In genomic region chr3:44762170-44762677, GRCh38 we compare ENCODE assay signal across 8 cellular contexts. TPM values are rescaled to one million over a fixed set of nuclear protein-coding genes. Genes with fewer than 3 reads are reported as not detected.
A peak's percentile ranks its signal among the peaks of the same experiment; 100 is the strongest.
DNase-seq lines count a peak whose midpoint lies in the region; TF ChIP-seq lines count a peak whose summit lies in the region.

No MANE protein-coding gene starts in this region.

- H3K36me3 ChIP-seq in left ventricle myocardium inferior = peaks cover 21% of the 10 kb centered on the region
- H3K36me3 ChIP-seq in OCI-LY7 (ENCODE audit: insufficient read depth, low read length) = peaks cover 68% of the 10 kb centered on the region
- peaks cover 35% of the 10 kb centered on the region for H3K36me3 ChIP-seq in endodermal cell (ENCODE audit: control insufficient read depth, insufficient read depth, low read length)
- peaks cover 5% of the 10 kb centered on the region for H3K36me3 ChIP-seq in osteoblast (ENCODE audit: insufficient read depth, low read length)
- no peaks in the 10 kb centered on the region for H3K36me3 ChIP-seq in adrenal gland (replicated peaks in 1 of 2)

- H4K20me1 ChIP-seq in OCI-LY7 (ENCODE audit: insufficient read depth, low read length) (no peaks in the 10 kb centered on the region), osteoblast (ENCODE audit: insufficient read depth, low read length) (no peaks in the 10 kb centered on the region)

- BruUV-seq in OCI-LY7 (replicated peaks; lab: Mats Ljungman, UMichigan) = TSS peak; percentile 83

- WGBS in endodermal cell (ENCODE audit: insufficient coverage in 1 of 2, insufficient read length in 1 of 2), 2 experiments = 0 to 1% methylated on average over 3 to 8 of the region's 9 CpGs
- 2 to 3% (median 3%) methylated on average over 9 of the region's 9 CpGs for WGBS in adrenal gland, 4 donors

- H3K9me3 Mint-ChIP-seq in endodermal cell = peaks cover 40% of the 10 kb centered on the region

- H2AFZ ChIP-seq in OCI-LY7 (ENCODE audit: low read length) = peak overlapping the region; percentile 60
- peak overlapping the region; percentile 94 for H2AFZ ChIP-seq in osteoblast (ENCODE audit: low read length)

- no peak for DNase-seq in left ventricle myocardium inferior
- no peak for DNase-seq in cardiac septum (ENCODE audit: low spot score)
- peak; percentile 18 for DNase-seq in OCI-LY7 (ENCODE audit: low spot score)
- DNase-seq in endodermal cell = no peak
- peak; percentile 31 for DNase-seq in osteoblast (ENCODE audit: insufficient read length, low spot score, missing footprints)
- no peak for DNase-seq in putamen (ENCODE audit: low spot score)
- no peak for DNase-seq in adrenal gland
- DNase-seq in ureter (ENCODE audit: low spot score) = no peak

- POLR2A ChIA-PET in OCI-LY7 (lab: Charles Lee) = interaction anchor here (0.6 to 1.5 kb wide), 8 partner anchors 10 to 424 kb away, joined by 3 to 10 read pairs (median 4); partner anchors contain the start of gene TCAIM

- H3K27me3 Mint-ChIP-seq in endodermal cell (ENCODE audit: insufficient read depth) = no peaks in the 10 kb centered on the region

- H3K27ac Mint-ChIP-seq in endodermal cell = peak overlapping the region; percentile 99

- H3K4me3 Mint-ChIP-seq in endodermal cell = peak overlapping the region; percentile 93

- H3K27me3 ChIP-seq in left ventricle myocardium inferior (ENCODE audit: low read depth) = no peaks in the 10 kb centered on the region
- H3K27me3 ChIP-seq in endodermal cell (ENCODE audit: control insufficient read depth, insufficient read depth, low read length, poor library complexity, severe bottlenecking) = no peaks in the 10 kb centered on the region
- no peaks in the 10 kb centered on the region for H3K27me3 ChIP-seq in osteoblast (ENCODE audit: insufficient read depth, low read length)
- H3K27me3 ChIP-seq in adrenal gland = no peaks in the 10 kb centered on the region

- CTCF ChIA-PET in OCI-LY7 (lab: Charles Lee; ENCODE audit: unreplicated experiment) = no interaction called here

- TF ChIP-seq CTCF in left ventricle myocardium inferior (IDR thresholded peaks at IDR 0.05; ENCODE audit: borderline replicate concordance) (no peak), OCI-LY7 (conservative IDR thresholded peaks at IDR 0.05; ENCODE audit: low read length) (no peak), endodermal cell (conservative IDR thresholded peaks at IDR 0.05) (no peak), osteoblast (IDR thresholded peaks at IDR 0.05; ENCODE audit: extremely low read depth, low read depth, low read length) (no peak), adrenal gland (IDR thresholded peaks at IDR 0.05) (no peak)

- H3K4me1 Mint-ChIP-seq in endodermal cell = peaks cover 5% of the 10 kb centered on the region

- H3K9me3 ChIP-seq in left ventricle myocardium inferior (replicated peaks) (peaks cover 12% of the 10 kb centered on the region), OCI-LY7 (ENCODE audit: low read length) (peaks cover 43% of the 10 kb centered on the region), endodermal cell (ENCODE audit: control insufficient read depth, low read length) (peaks cover 49% of the 10 kb centered on the region), osteoblast (ENCODE audit: low read depth, low read length) (no peaks in the 10 kb centered on the region), adrenal gland (replicated peaks in 1 of 3) (peaks cover 0 to 5% (median 0%) of the 10 kb centered on the region in 3 donors)

- H3K4me2 ChIP-seq in OCI-LY7 (ENCODE audit: low read length) (peak overlapping the region; percentile 81), osteoblast (ENCODE audit: insufficient read depth, low read length) (peak overlapping the region; percentile 96)

- peak overlapping the region; percentile 95 for H3K4me3 ChIP-seq in left ventricle myocardium inferior
- peak overlapping the region; percentile 84 for H3K4me3 ChIP-seq in OCI-LY7 (ENCODE audit: low read depth, low read length, poor library complexity, severe bottlenecking)
- H3K4me3 ChIP-seq in endodermal cell (ENCODE audit: low read length) = peak overlapping the region; percentile 90
- peak overlapping the region; percentile 79 for H3K4me3 ChIP-seq in osteoblast (ENCODE audit: insufficient read depth, low read length)
- peak overlapping the region in 2 of 4 donors; percentile 89 to 93 for H3K4me3 ChIP-seq in adrenal gland

- peaks cover 58% of the 10 kb centered on the region for H3K36me3 Mint-ChIP-seq in endodermal cell (ENCODE audit: low read depth)

- H3K27ac ChIP-seq in left ventricle myocardium inferior (replicated peaks) (no peak overlapping the region), OCI-LY7 (ENCODE audit: low read depth, low read length, poor library complexity, severe bottlenecking) (peak overlapping the region; percentile 62), endodermal cell (ENCODE audit: low read depth, low read length) (peak overlapping the region; percentile 94), osteoblast (ENCODE audit: low read depth, low read length) (peak overlapping the region; percentile 42), adrenal gland (no peak overlapping the region)

- H3K4me1 ChIP-seq in left ventricle myocardium inferior (peaks cover 19% of the 10 kb centered on the region), OCI-LY7 (ENCODE audit: insufficient read depth, low read length, poor library complexity, severe bottlenecking) (peaks cover 12% of the 10 kb centered on the region), endodermal cell (ENCODE audit: control insufficient read depth, insufficient read depth, low read length) (no peaks in the 10 kb centered on the region), osteoblast (ENCODE audit: insufficient read depth, low read length) (peaks cover 7% of the 10 kb centered on the region), adrenal gland (replicated peaks in 1 of 2) (peaks cover 6 to 10% of the 10 kb centered on the region in 2 donors)

- peak overlapping the region; percentile 94 for H3K9ac ChIP-seq in endodermal cell (ENCODE audit: extremely low read depth, low read length, poor library complexity, severe bottlenecking)

- no peaks in the 10 kb centered on the region for H3K9me2 ChIP-seq in OCI-LY7 (ENCODE audit: insufficient read depth, low read length)

- intact Hi-C loops in left ventricle myocardium inferior (cut with micrococcal nuclease) = no loop called here
- intact Hi-C loops in cardiac septum (cut with DNase I) = loop anchor here (5.0 kb wide), 2 partner anchors 100 to 425 kb away; partner anchors contain the start of genes TCAIM and TMEM42
- intact Hi-C loops in OCI-LY7 (cut with micrococcal nuclease; ENCODE audit: unreplicated experiment) = loop anchor here (2.0 to 10.0 kb wide), 3 partner anchors 135 to 1333 kb away; partner anchors contain the start of gene ZNF197
- intact Hi-C loops in adrenal gland (cut with DNase I) = loop anchor here in 1 of 2 donors (10.0 kb wide), 1 partner anchor 103 kb away; the partner anchor contains the start of gene TMEM42

- H3K79me2 ChIP-seq in OCI-LY7 (ENCODE audit: insufficient read depth, low read depth, low read length) (peaks cover 89% of the 10 kb centered on the region), osteoblast (ENCODE audit: insufficient read depth, low read length) (peaks cover 60% of the 10 kb centered on the region)

- no peak for TF ChIP-seq POLR2A in adrenal gland (IDR thresholded peaks at IDR 0.05)

RNA-seq across cellular contexts. Expression of gene KIF15, which starts 0.6 kb away (rescaled TPM):
- total RNA-seq in left ventricle myocardium inferior (0.85 TPM), cardiac septum (0.30 TPM), OCI-LY7 (2022) (37.0 and 41.1 TPM in 2 replicates), endodermal cell (10 to 100 TPM; 16.2 to 20.4 TPM), osteoblast (1.5 and 1.8 TPM in 2 replicates), adrenal gland (1 to 10 TPM in 2 of 8 donors, under 1 TPM in 6; 0.42 to 2.3 (median 0.65) TPM), ureter (0.83 TPM)
- 44.9 and 51.8 TPM in 2 replicates for total RNA-seq in OCI-LY7 (2014; rRNA removed; shearing (Covaris generic))
- polyA plus RNA-seq in endodermal cell (2013, experiment 1 of 2) = 44.3 TPM
- polyA plus RNA-seq in endodermal cell (2013, experiment 2 of 2) = 47.5 TPM
- polyA plus RNA-seq in adrenal gland = 1 to 10 TPM in 1 of 3 donors, under 1 TPM in 2; 0.20 to 1.6 (median 0.24) TPM

RNA-seq across cellular contexts. Expression of gene KIAA1143, which starts 0.8 kb away (rescaled TPM):
- total RNA-seq in left ventricle myocardium inferior (32.4 TPM), cardiac septum (24.0 TPM), OCI-LY7 (2022) (39.1 and 46.7 TPM in 2 replicates), endodermal cell (10 to 100 TPM; 42.9 to 46.8 TPM), osteoblast (30.0 and 31.8 TPM in 2 replicates), adrenal gland (10 to 100 TPM; 15.7 to 37.0 (median 26.1) TPM), ureter (27.4 TPM)
- 17.2 and 18.7 TPM in 2 replicates for total RNA-seq in OCI-LY7 (2014; rRNA removed; shearing (Covaris generic))
- polyA plus RNA-seq in endodermal cell (2013, experiment 1 of 2) = 30.1 TPM
- 31.3 TPM for polyA plus RNA-seq in endodermal cell (2013, experiment 2 of 2)
- polyA plus RNA-seq in adrenal gland = 10 to 100 TPM in 1 of 3 donors, 1 to 10 TPM in 2; 6.7 to 55.1 (median 6.7) TPM

RNA-seq across cellular contexts. Expression of gene ZNF501, which starts 32.8 kb away (rescaled TPM):
- 5.3 TPM for total RNA-seq in left ventricle myocardium inferior
- 4.4 TPM for total RNA-seq in cardiac septum
- total RNA-seq in OCI-LY7 (2014; rRNA removed; shearing (Covaris generic)) = 2.1 and 3.4 TPM in 2 replicates
- 0.88 and 1.4 TPM in 2 replicates for total RNA-seq in OCI-LY7 (2022)
- 1 to 10 TPM; 5.3 to 6.6 TPM for total RNA-seq in endodermal cell
- 7.6 TPM for polyA plus RNA-seq in endodermal cell (2013, experiment 1 of 2)
- polyA plus RNA-seq in endodermal cell (2013, experiment 2 of 2) = 6.0 TPM
- 6.5 and 7.2 TPM in 2 replicates for total RNA-seq in osteoblast
- total RNA-seq in adrenal gland = 1 to 10 TPM in 7 of 8 donors, under 1 TPM in 1; 0.06 to 4.6 (median 1.8) TPM
- 1 to 10 TPM in 2 of 3 donors, under 1 TPM in 1; 0.74 to 2.0 (median 1.6) TPM for polyA plus RNA-seq in adrenal gland
- 6.3 TPM for total RNA-seq in ureter

RNA-seq across cellular contexts. Expression of gene ZNF502, which starts 49.8 kb away (rescaled TPM):
- total RNA-seq in left ventricle myocardium inferior (3.4 TPM), cardiac septum (3.9 TPM), OCI-LY7 (2022) (not detected in 2 replicates), endodermal cell (1 to 10 TPM in 1 of 2 donors, under 1 TPM in 1; 0.29 to 1.6 TPM), osteoblast (4.0 and 4.7 TPM in 2 replicates), adrenal gland (1 to 10 TPM; 2.7 to 8.8 (median 5.2) TPM), ureter (11.4 TPM)
- total RNA-seq in OCI-LY7 (2014; rRNA removed; shearing (Covaris generic)) = not detected in 2 replicates
- polyA plus RNA-seq in endodermal cell (2013, experiment 1 of 2) = 7.0 TPM
- polyA plus RNA-seq in endodermal cell (2013, experiment 2 of 2) = 6.2 TPM
- polyA plus RNA-seq in adrenal gland = 1 to 10 TPM; 4.1 to 9.0 (median 5.6) TPM

Comparison
In these comparisons a context has a peak if more than half of its experiments do, and no peak if none do; other contexts are left out.
1. DNase-seq: peak in OCI-LY7 (single experiment) and osteoblast (single experiment); none in left ventricle myocardium inferior (single experiment), cardiac septum (single experiment), endodermal cell (single experiment), putamen (single experiment), adrenal gland (0 of 7) and ureter (single experiment).
2. H3K27ac ChIP-seq: peak in OCI-LY7 (single experiment), endodermal cell (single experiment) and osteoblast (single experiment); none in left ventricle myocardium inferior (single experiment) and adrenal gland (0 of 5).